In genomic region chr16:17330019-17330570, GRCh38 we compare ENCODE assay signal across 15 cellular contexts.
DNase-seq lines count a peak whose midpoint lies in the region; ATAC-seq and TF ChIP-seq lines count a peak whose summit lies in the region.
"Had no signal": no experiment of that assay in that cellular context is flagged by ENCODE, and none has a peak within 500 bp of the region (broad histone marks: within the 10 kb centered on the region; RNA-seq: fewer than 3 reads in every experiment).

No MANE protein-coding gene starts in this region.

- H3K27ac ChIP-seq in colonic mucosa (peak overlapping the region; percentile 54), mucosa of rectum (ENCODE audit: low read depth in 2 of 2, low read length in 2 of 2) (peak overlapping the region; percentile 69 to 85), tibial artery (peak overlapping the region; percentile 55 to 67)

- H3K9ac ChIP-seq in colonic mucosa (ENCODE audit: low read depth in 2 of 2, low read length in 2 of 2) (peak overlapping the region in 1 of 2 donors; percentile 16), mucosa of rectum (ENCODE audit: low read depth in 1 of 2, low read length in 2 of 2) (no peak overlapping the region)

- DNase-seq in Right ventricle myocardium superior: no peak
- no peak for DNase-seq in cardiac septum (ENCODE audit: low spot score)
- DNase-seq in colonic mucosa: no peak
- DNase-seq in tibial artery: no peak
- DNase-seq in activated CD4-positive, alpha-beta T cell treated with anti-CD3 and anti-CD28 coated beads for 4 hours: no peak
- DNase-seq in activated CD8-positive, alpha-beta memory T cell treated with anti-CD3 and anti-CD28 coated beads for 24 hours: no peak
- DNase-seq: COR-L47, DMS79 treated with DMSO at 0.1 percent for 48 hours, GDM1, MV-4-11, NCI-H1436, NCI-H774 had no signal

- no peak for TF ChIP-seq CTCF in colonic mucosa (IDR thresholded peaks at IDR 0.05)
- no peak for TF ChIP-seq CTCF in tibial artery (IDR thresholded peaks at IDR 0.05)

- no peaks in the 10 kb centered on the region for H3K4me1 ChIP-seq in colonic mucosa
- peaks cover 9 to 18% of the 10 kb centered on the region in 2 donors for H3K4me1 ChIP-seq in mucosa of rectum (ENCODE audit: control insufficient read depth in 2 of 2, insufficient read depth in 2 of 2, low read length in 2 of 2)
- peaks cover 0 to 38% (median 13%) of the 10 kb centered on the region in 4 donors for H3K4me1 ChIP-seq in tibial artery

- H3K9me3 ChIP-seq in colonic mucosa (no peaks in the 10 kb centered on the region), mucosa of rectum (ENCODE audit: control insufficient read depth in 2 of 2, low read length in 2 of 2) (no peaks in the 10 kb centered on the region), tibial artery (no peaks in the 10 kb centered on the region)

- H3K36me3 ChIP-seq in colonic mucosa: no peaks in the 10 kb centered on the region
- H3K36me3 ChIP-seq in mucosa of rectum (ENCODE audit: control insufficient read depth in 2 of 2, insufficient read depth in 2 of 2, low read length in 2 of 2): no peaks in the 10 kb centered on the region
- H3K36me3 ChIP-seq in tibial artery: no peaks in the 10 kb centered on the region

- H3K27me3 ChIP-seq in colonic mucosa (no peaks in the 10 kb centered on the region), mucosa of rectum (ENCODE audit: control insufficient read depth in 2 of 2, insufficient read depth in 2 of 2, low read length in 2 of 2) (no peaks in the 10 kb centered on the region), tibial artery (no peaks in the 10 kb centered on the region)

- intact Hi-C loops in Right ventricle myocardium superior (cut with DNase I) (no loop called here), cardiac septum (cut with DNase I) (loop anchor here (10.0 kb wide), 1 partner anchor 115 kb away; no protein-coding TSS in a partner anchor), colonic mucosa (cut with DNase I) (no loop called here), tibial artery (cut with DNase I; ENCODE audit: low total_unique reads) (no loop called here)

- H3K4me3 ChIP-seq in colonic mucosa (no peak overlapping the region), mucosa of rectum (ENCODE audit: low read length in 2 of 2) (no peak overlapping the region), tibial artery (no peak overlapping the region)
- H3K4me3 ChIP-seq: GM23338 had no signal

- ATAC-seq in Right ventricle myocardium superior (ENCODE audit: poor library complexity) (peak; percentile 3), GM21717 (IDR thresholded peaks at IDR 0.05; ENCODE audit: unreplicated experiment) (no peak)
- ATAC-seq: GM23338 had no signal
